15 cellular contexts compared by ENCODE assay signal in genomic region chrX:78527263-78527662, GRCh38.
DNase-seq lines count a peak whose midpoint lies in the region; ATAC-seq and TF ChIP-seq lines count a peak whose summit lies in the region.
"Had no signal": no experiment of that assay in that cellular context is flagged by ENCODE, and none has a peak within 500 bp of the region (broad histone marks: within the 10 kb centered on the region; RNA-seq: fewer than 3 reads in every experiment).

No MANE protein-coding gene starts in this region.

- H3K27me3 ChIP-seq in adrenal gland: peaks cover 3% of the 10 kb centered on the region
- H3K27me3 ChIP-seq: testis had no signal

- DNase-seq in AG20443 (ENCODE audit: low spot score) (peak; percentile 14), foreskin fibroblast (peak; percentile 63 to 79), SW480 (ENCODE audit: low spot score) (no peak), NCI-H1105 (lab: John Stamatoyannopoulos, UW) (no peak), adrenal gland (no peak), cortex of kidney (lab: John Stamatoyannopoulos, UW) (no peak)
- DNase-seq in activated CD4-positive, alpha-beta memory T cell treated with anti-CD3 and anti-CD28 coated beads, Interleukin-2, amount 10 ng/mL, durations not matched to agents 7 days and 5 days: peak; percentile 16
- DNase-seq: activated CD8-positive, alpha-beta memory T cell treated with anti-CD3 and anti-CD28 coated beads for 24 hours; H7; NCI-H2029 treated with DMSO at 0.1 percent for 48 hours; T-cell; testis had no signal

- H3K4me3 ChIP-seq in foreskin fibroblast (ENCODE audit: low read depth in 1 of 2, low read length in 2 of 2) (no peak overlapping the region), adrenal gland (no peak overlapping the region)
- H3K4me3 ChIP-seq: testis had no signal

- H3K9me3 ChIP-seq in adrenal gland (replicated peaks in 1 of 3): no peaks in the 10 kb centered on the region
- H3K9me3 ChIP-seq: testis had no signal

- TF ChIP-seq CTCF in foreskin fibroblast (IDR thresholded peaks at IDR 0.05; ENCODE audit: low read depth, low read length) (no peak), adrenal gland (IDR thresholded peaks at IDR 0.05) (no peak)

- CTCF ChIA-PET in activated CD4-positive, alpha-beta memory T cell treated with anti-CD3 and anti-CD28 coated beads, Interleukin-2, amount 10 ng/mL, durations not matched to agents 7 days and 5 days (lab: Charles Lee): no interaction called here

- peaks cover 5% of the 10 kb centered on the region for H3K36me3 Mint-ChIP-seq in activated CD4-positive, alpha-beta memory T cell treated with anti-CD3 and anti-CD28 coated beads, Interleukin-2, amount 10 ng/mL, durations not matched to agents 7 days and 5 days (ENCODE audit: low read depth)
- H3K36me3 Mint-ChIP-seq: brain, mesothelial cell of epicardium, T-cell had no signal

- H3K4me1 ChIP-seq in adrenal gland (replicated peaks in 1 of 2): no peaks in the 10 kb centered on the region
- H3K4me1 ChIP-seq: testis had no signal

- POLR2A ChIA-PET in activated CD4-positive, alpha-beta memory T cell treated with anti-CD3 and anti-CD28 coated beads, Interleukin-2, amount 10 ng/mL, durations not matched to agents 7 days and 5 days (lab: Charles Lee): no interaction called here

- no peak overlapping the region for H3K27ac ChIP-seq in adrenal gland
- H3K27ac ChIP-seq: testis had no signal

- no peaks in the 10 kb centered on the region for H3K27me3 Mint-ChIP-seq in activated CD4-positive, alpha-beta memory T cell treated with anti-CD3 and anti-CD28 coated beads, Interleukin-2, amount 10 ng/mL, durations not matched to agents 7 days and 5 days
- H3K27me3 Mint-ChIP-seq: brain had no signal

- no peak for TF ChIP-seq POLR2A in adrenal gland (IDR thresholded peaks at IDR 0.05)

- peaks cover 2% of the 10 kb centered on the region for H3K9me3 Mint-ChIP-seq in activated CD4-positive, alpha-beta memory T cell treated with anti-CD3 and anti-CD28 coated beads, Interleukin-2, amount 10 ng/mL, durations not matched to agents 7 days and 5 days
- H3K9me3 Mint-ChIP-seq: brain, T-cell had no signal

- H3K27ac Mint-ChIP-seq in activated CD4-positive, alpha-beta memory T cell treated with anti-CD3 and anti-CD28 coated beads, Interleukin-2, amount 10 ng/mL, durations not matched to agents 7 days and 5 days: no peak overlapping the region
- H3K27ac Mint-ChIP-seq: brain, mesothelial cell of epicardium, T-cell had no signal

- no peaks in the 10 kb centered on the region for H3K36me3 ChIP-seq in adrenal gland (replicated peaks in 1 of 2)

- intact Hi-C loops in adrenal gland (cut with DNase I): no loop called here

- no peak overlapping the region for H3K4me3 Mint-ChIP-seq in activated CD4-positive, alpha-beta memory T cell treated with anti-CD3 and anti-CD28 coated beads, Interleukin-2, amount 10 ng/mL, durations not matched to agents 7 days and 5 days
- H3K4me3 Mint-ChIP-seq: brain, mesothelial cell of epicardium, T-cell had no signal

- H3K4me1 Mint-ChIP-seq in activated CD4-positive, alpha-beta memory T cell treated with anti-CD3 and anti-CD28 coated beads, Interleukin-2, amount 10 ng/mL, durations not matched to agents 7 days and 5 days: peaks cover 20% of the 10 kb centered on the region
- H3K4me1 Mint-ChIP-seq: brain, mesothelial cell of epicardium had no signal

- WGBS in adrenal gland, 4 donors: 67 to 80% (median 79%) methylated on average over 1 of the region's 1 CpG

- peak; percentile 90 for ATAC-seq in GM18868 (IDR thresholded peaks at IDR 0.05; ENCODE audit: unreplicated experiment)

Comparison
In these comparisons a context has a peak if more than half of its experiments do, and no peak if none do; other contexts are left out.
1. DNase-seq: peak in AG20443 (single experiment), activated CD4-positive, alpha-beta memory T cell treated with anti-CD3 and anti-CD28 coated beads, Interleukin-2, amount 10 ng/mL, durations not matched to agents 7 days and 5 days (single experiment) and foreskin fibroblast (2 of 2); none in SW480 (single experiment), NCI-H1105 (single experiment), adrenal gland (0 of 7) and cortex of kidney (single experiment).